In the genomic region with DNA sequence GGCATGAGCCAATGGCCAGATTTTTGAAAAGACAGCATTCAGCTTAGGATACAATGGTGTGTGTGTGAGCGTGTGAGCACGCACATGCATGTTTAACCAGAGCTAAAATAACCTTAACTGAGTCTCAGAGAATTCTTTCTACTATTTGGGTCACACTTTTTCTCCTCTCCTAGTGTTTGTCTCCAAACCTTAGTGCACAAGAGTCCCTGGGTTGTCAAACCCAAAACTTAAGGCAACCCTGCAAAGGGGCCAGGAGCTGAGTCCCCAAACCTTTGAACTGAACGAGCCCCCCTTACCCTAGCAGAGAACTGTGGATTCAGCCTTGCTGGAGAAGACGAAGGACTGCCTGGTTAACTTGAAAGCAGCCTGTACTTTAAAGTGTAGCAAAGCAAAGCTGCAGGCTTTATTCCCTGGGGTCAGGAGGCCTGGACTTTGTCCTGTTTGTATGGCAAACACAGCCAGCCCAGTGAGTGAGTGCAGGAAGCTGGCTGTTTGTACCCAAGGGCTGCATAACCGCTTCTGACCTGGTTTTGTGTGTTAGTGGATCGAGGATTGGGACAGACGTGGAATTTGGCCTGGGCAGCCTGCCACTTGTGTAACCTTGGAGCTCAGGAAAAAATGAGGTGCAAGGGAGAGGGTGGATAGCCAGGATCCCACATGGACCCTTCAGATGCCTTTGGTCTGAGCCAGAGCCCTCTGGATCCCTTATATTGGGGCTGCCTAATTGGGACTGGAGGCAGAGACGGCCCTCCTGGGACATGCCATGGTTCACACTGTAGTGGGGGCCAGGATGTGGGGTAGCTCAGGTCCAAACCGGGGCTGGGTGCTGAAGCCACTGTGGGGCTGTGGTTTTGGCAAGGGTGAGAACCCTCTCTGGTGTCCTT, we compare ENCODE assay signal across 20 cellular contexts. TPM values are rescaled to one million over a fixed set of nuclear protein-coding genes. Genes with fewer than 3 reads are reported as not detected.
A peak's percentile ranks its signal among the peaks of the same experiment; 100 is the strongest.
DNase-seq lines count a peak whose midpoint lies in the region; ATAC-seq and TF ChIP-seq lines count a peak whose summit lies in the region.
"Had no signal": no experiment of that assay in that cellular context is flagged by ENCODE, and none has a peak within 500 bp of the region (broad histone marks: within the 10 kb centered on the region; RNA-seq: fewer than 3 reads in every experiment).

No MANE protein-coding gene starts in this region.

- peak; percentile 86 for ATAC-seq in body of pancreas
- no peak for ATAC-seq in activated T-cell treated with anti-CD3 and anti-CD28 coated beads, Interleukin-2, amount 50 U/mL, for 72 hours (replicated peaks in 1 of 2)
- ATAC-seq in HG02870 (IDR thresholded peaks at IDR 0.05; ENCODE audit: unreplicated experiment) = no peak
- ATAC-seq: CD8-positive, alpha-beta T cell; K562; stimulated activated memory B cell treated with anti-CD40 and anti-IgM and Interleukin-4, amounts not matched to agents 10 μg/mL and 1 μg/mL and 100 μg/mL, for 72 hours had no signal

- H3K36me3 ChIP-seq in HUES48 (ENCODE audit: control insufficient read depth, insufficient read depth, low read length) = no peaks in the 10 kb centered on the region
- no peaks in the 10 kb centered on the region for H3K36me3 ChIP-seq in body of pancreas (replicated peaks in 1 of 2; ENCODE audit: insufficient read depth in 1 of 2, low read depth in 2 of 2)
- H3K36me3 ChIP-seq: esophagus squamous epithelium had no signal

- peak; percentile 8 to 52 (median 50) for TF ChIP-seq POLR2A in body of pancreas (IDR thresholded peaks at IDR 0.05)

- H3K27me3 ChIP-seq in HUES48 (ENCODE audit: control insufficient read depth, insufficient read depth, low read length) (peaks cover 27% of the 10 kb centered on the region), body of pancreas (no peaks in the 10 kb centered on the region)

- peak overlapping the region; percentile 38 for H3K27ac ChIP-seq in HUES48 (ENCODE audit: low read depth, low read length)
- peak overlapping the region; percentile 62 to 88 (median 70) for H3K27ac ChIP-seq in body of pancreas
- H3K27ac ChIP-seq in substantia nigra (ENCODE audit: low read depth, low read length, poor library complexity, severe bottlenecking) = peak overlapping the region; percentile 37
- H3K27ac ChIP-seq: esophagus squamous epithelium, RWPE1 had no signal

- H3K4me1 Mint-ChIP-seq in activated T-cell treated with anti-CD3 and anti-CD28 coated beads, Interleukin-2, amount 50 U/mL, for 72 hours (ENCODE audit: low read depth) = peaks cover 23% of the 10 kb centered on the region

- intact Hi-C loops in body of pancreas (cut with DNase I) = no loop called here

- no peak overlapping the region for H3K4me3 ChIP-seq in HUES48 (ENCODE audit: low read depth, low read length)
- H3K4me3 ChIP-seq in body of pancreas = no peak overlapping the region
- H3K4me3 ChIP-seq: esophagus squamous epithelium, K562, lung had no signal

- no peak overlapping the region for H3K4me3 Mint-ChIP-seq in activated T-cell treated with anti-CD3 and anti-CD28 coated beads, Interleukin-2, amount 50 U/mL, for 72 hours
- H3K4me3 Mint-ChIP-seq: CD8-positive, alpha-beta T cell; stimulated activated memory B cell treated with anti-CD40 and anti-IgM and Interleukin-4, amounts not matched to agents 10 μg/mL and 1 μg/mL and 100 μg/mL, for 72 hours had no signal

- DNase-seq in body of pancreas (peak; percentile 86 to 93 (median 92)), medulla oblongata (ENCODE audit: extremely low spot score) (peak; percentile 55), substantia nigra (lab: John Stamatoyannopoulos, UW) (peak in 31 of 49 donors; percentile 17 to 83 (median 43)), OCI-M2 (lab: John Stamatoyannopoulos, UW; ENCODE audit: unreplicated experiment) (no peak)
- DNase-seq in activated T-cell treated with anti-CD3 and anti-CD28 coated beads, Interleukin-2, amount 50 U/mL, for 72 hours = no peak
- DNase-seq: activated naive CD4-positive, alpha-beta T cell treated with Interleukin-2 at 50 U/mL for 16 hours; esophagus squamous epithelium; GDM1; NCI-H187; NCI-H524 treated with DMSO at 0.1 percent for 48 hours; retina; stimulated activated CD4-positive, alpha-beta T cell treated with anti-CD3 and anti-CD28 coated beads, Interleukin-4, amount 100 ng/mL, for 1 hour; T-helper 1 cell had no signal

- H3K9me3 Mint-ChIP-seq in activated T-cell treated with anti-CD3 and anti-CD28 coated beads, Interleukin-2, amount 50 U/mL, for 72 hours = no peaks in the 10 kb centered on the region
- H3K9me3 Mint-ChIP-seq: CD8-positive, alpha-beta T cell; stimulated activated memory B cell treated with anti-CD40 and anti-IgM and Interleukin-4, amounts not matched to agents 10 μg/mL and 1 μg/mL and 100 μg/mL, for 72 hours had no signal

- peaks cover 16% of the 10 kb centered on the region for H3K27me3 Mint-ChIP-seq in activated T-cell treated with anti-CD3 and anti-CD28 coated beads, Interleukin-2, amount 50 U/mL, for 72 hours (ENCODE audit: low read depth)

- H3K4me1 ChIP-seq in HUES48 (ENCODE audit: control insufficient read depth, insufficient read depth, low read length) (no peaks in the 10 kb centered on the region; the same call in 1 of the 2 replicates), body of pancreas (peaks cover 58% of the 10 kb centered on the region)

- TF ChIP-seq CTCF in body of pancreas (IDR thresholded peaks at IDR 0.05) = peak in 1 of 7 experiments; percentile 13

- H3K9ac ChIP-seq in HUES48 (ENCODE audit: low read depth, low read length) = no peak overlapping the region

- no peaks in the 10 kb centered on the region for H3K9me3 ChIP-seq in HUES48 (ENCODE audit: control insufficient read depth, insufficient read depth, low read length)
- no peaks in the 10 kb centered on the region for H3K9me3 ChIP-seq in body of pancreas
- H3K9me3 ChIP-seq: esophagus squamous epithelium had no signal

- WGBS in body of pancreas, 2 donors = 4 to 13% methylated on average over 4 to 9 of the region's 9 CpGs

- H3K27ac Mint-ChIP-seq in activated T-cell treated with anti-CD3 and anti-CD28 coated beads, Interleukin-2, amount 50 U/mL, for 72 hours = no peak overlapping the region
- H3K27ac Mint-ChIP-seq: CD8-positive, alpha-beta T cell; stimulated activated memory B cell treated with anti-CD40 and anti-IgM and Interleukin-4, amounts not matched to agents 10 μg/mL and 1 μg/mL and 100 μg/mL, for 72 hours had no signal

- no peaks in the 10 kb centered on the region for H3K36me3 Mint-ChIP-seq in activated T-cell treated with anti-CD3 and anti-CD28 coated beads, Interleukin-2, amount 50 U/mL, for 72 hours (ENCODE audit: insufficient read depth in 2 of 2)
- H3K36me3 Mint-ChIP-seq: CD8-positive, alpha-beta T cell; stimulated activated memory B cell treated with anti-CD40 and anti-IgM and Interleukin-4, amounts not matched to agents 10 μg/mL and 1 μg/mL and 100 μg/mL, for 72 hours had no signal

RNA-seq across cellular contexts. Expression of a gene that starts 6.4 kb away (rescaled TPM):
- 10 to 100 TPM; 20.5 to 27.4 TPM for total RNA-seq in body of pancreas
- total RNA-seq in activated T-cell treated with anti-CD3 and anti-CD28 coated beads, Interleukin-2, amount 50 U/mL, for 72 hours = 10 to 100 TPM; 64.2 to 66.8 TPM

RNA-seq across cellular contexts. Expression of a gene that starts 12.9 kb away (rescaled TPM):
- total RNA-seq in body of pancreas = 10 to 100 TPM; 14.5 to 52.1 TPM
- total RNA-seq in activated T-cell treated with anti-CD3 and anti-CD28 coated beads, Interleukin-2, amount 50 U/mL, for 72 hours = 1 to 10 TPM in 1 of 2 donors, under 1 TPM in 1; 0.84 to 1.4 TPM
- total RNA-seq: CD8-positive, alpha-beta T cell had no signal

RNA-seq across cellular contexts. Expression of a gene that starts 54.3 kb away (rescaled TPM):
- not detected for total RNA-seq in body of pancreas
- total RNA-seq in activated T-cell treated with anti-CD3 and anti-CD28 coated beads, Interleukin-2, amount 50 U/mL, for 72 hours = 1 to 10 TPM; 1.9 to 2.3 TPM
- total RNA-seq: CD8-positive, alpha-beta T cell; esophagus squamous epithelium; K562; lung had no signal

Comparison
In these comparisons a context has a peak if more than half of its experiments do, and no peak if none do; other contexts are left out.
1. DNase-seq: peak in body of pancreas (4 of 4), medulla oblongata (single experiment) and substantia nigra (31 of 49); none in activated T-cell treated with anti-CD3 and anti-CD28 coated beads, Interleukin-2, amount 50 U/mL, for 72 hours (0 of 2) and OCI-M2 (single experiment).
2. RNA of a gene that starts 12.9 kb away (total RNA-seq): 14.5 to 52.1 TPM in body of pancreas; 0.84 to 1.4 TPM in activated T-cell treated with anti-CD3 and anti-CD28 coated beads, Interleukin-2, amount 50 U/mL, for 72 hours; every median in the first group is over 4 times any median in the second.
3. Peak in every context shown above with its lines, with median percentiles within 50 percentile points of each other: H3K27ac ChIP-seq.